In genomic region chr16:25553711-25554436, GRCh38 we compare ENCODE assay signal across 18 cellular contexts.
DNase-seq lines count a peak whose midpoint lies in the region; ATAC-seq and TF ChIP-seq lines count a peak whose summit lies in the region.
"Had no signal": no experiment of that assay in that cellular context is flagged by ENCODE, and none has a peak within 500 bp of the region (broad histone marks: within the 10 kb centered on the region; RNA-seq: fewer than 3 reads in every experiment).

No MANE protein-coding gene starts in this region.

- H3K9ac ChIP-seq in SK-N-SH (no peak overlapping the region), fibroblast of lung (ENCODE audit: insufficient read depth, low read length) (no peak overlapping the region)

- DNase-seq in activated naive CD4-positive, alpha-beta T cell treated with anti-CD3 and anti-CD28 coated beads, Interleukin-2, amount 10 ng/mL, durations not matched to agents 7 days and 5 days = no peak
- no peak for DNase-seq in activated naive CD4-positive, alpha-beta T cell treated with Interleukin-2 at 50 U/mL for 16 hours
- DNase-seq in SK-N-SH (no peak), fibroblast of lung (ENCODE audit: low read depth in 2 of 2) (peak; percentile 1 to 15), progenitor cell of endocrine pancreas (ENCODE audit: low spot score, unreplicated experiment) (no peak), NCI-H2081 treated with DMSO at 0.1 percent for 48 hours (lab: John Stamatoyannopoulos, UW) (no peak), COLO668 (lab: John Stamatoyannopoulos, UW; ENCODE audit: unreplicated experiment) (no peak)
- DNase-seq: activated CD4-positive, alpha-beta memory T cell treated with anti-CD3 and anti-CD28 coated beads for 36 hours; activated gamma-delta T cell treated with Interleukin-2 at 50 U/mL for 16 hours; hypothalamus; NCI-H1436 treated with DMSO at 0.1 percent for 48 hours; NCI-H526 treated with DMSO at 0.1 percent for 48 hours; occipital lobe; testis had no signal

- no peak overlapping the region for H3K4me3 ChIP-seq in SK-N-SH (ENCODE audit: low read depth in 2 of 2, low read length in 1 of 2)
- H3K4me3 ChIP-seq in fibroblast of lung (replicated peaks in 1 of 4; ENCODE audit: control extremely low read depth in 1 of 4, insufficient read depth in 1 of 4, low read depth in 3 of 4, low read length in 4 of 4) = no peak overlapping the region
- H3K4me3 ChIP-seq: lung, testis had no signal

- no peak for TF ChIP-seq EP300 in SK-N-SH (IDR thresholded peaks at IDR 0.05; ENCODE audit: borderline replicate concordance in 1 of 2, low read depth in 1 of 2, low read length in 1 of 2)

- H3K79me2 ChIP-seq in SK-N-SH (ENCODE audit: insufficient read depth) (no peaks in the 10 kb centered on the region), fibroblast of lung (ENCODE audit: control insufficient read depth, insufficient read depth, low read length) (no peaks in the 10 kb centered on the region)

- no peaks in the 10 kb centered on the region for H3K9me3 ChIP-seq in SK-N-SH
- no peaks in the 10 kb centered on the region for H3K9me3 ChIP-seq in fibroblast of lung (ENCODE audit: control insufficient read depth, insufficient read depth, low read depth, low read length)
- H3K9me3 ChIP-seq: testis had no signal

- no peaks in the 10 kb centered on the region for H3K36me3 Mint-ChIP-seq in activated naive CD4-positive, alpha-beta T cell treated with anti-CD3 and anti-CD28 coated beads, Interleukin-2, amount 10 ng/mL, durations not matched to agents 7 days and 5 days
- peaks cover 1% of the 10 kb centered on the region for H3K36me3 Mint-ChIP-seq in progenitor cell of endocrine pancreas (ENCODE audit: insufficient read depth)
- H3K36me3 Mint-ChIP-seq: activated CD4-positive, alpha-beta memory T cell treated with anti-CD3 and anti-CD28 coated beads for 36 hours had no signal

- POLR2A ChIA-PET in SK-N-SH (lab: Yijun Ruan, JAX) = no interaction called here

- H3K4me2 ChIP-seq in SK-N-SH (no peak overlapping the region), fibroblast of lung (ENCODE audit: extremely low read depth, insufficient read depth, low read length) (no peak overlapping the region)

- H3K4me1 ChIP-seq in SK-N-SH (ENCODE audit: control insufficient read depth in 1 of 2, insufficient read depth in 2 of 2, low read depth in 1 of 2, low read length in 1 of 2) (no peaks in the 10 kb centered on the region; a peak in 1 of 4 replicates), fibroblast of lung (ENCODE audit: control insufficient read depth, extremely low read depth, insufficient read depth, low read length) (no peaks in the 10 kb centered on the region)
- H3K4me1 ChIP-seq: testis had no signal

- no peak for ATAC-seq in HG03175 (IDR thresholded peaks at IDR 0.05; ENCODE audit: unreplicated experiment)

- H3K36me3 ChIP-seq in SK-N-SH (replicated peaks in 1 of 2; ENCODE audit: control insufficient read depth in 1 of 2, insufficient read depth in 2 of 2, low read length in 1 of 2) (no peaks in the 10 kb centered on the region), fibroblast of lung (ENCODE audit: control insufficient read depth, insufficient read depth, low read length) (no peaks in the 10 kb centered on the region)

- CTCF ChIA-PET in activated naive CD4-positive, alpha-beta T cell treated with anti-CD3 and anti-CD28 coated beads, Interleukin-2, amount 10 ng/mL, durations not matched to agents 7 days and 5 days (lab: Charles Lee) = no interaction called here
- CTCF ChIA-PET in SK-N-SH (lab: Yijun Ruan, JAX) = no interaction called here

- H2AFZ ChIP-seq in SK-N-SH (ENCODE audit: low read depth) (no peak overlapping the region), fibroblast of lung (ENCODE audit: low read length) (no peak overlapping the region)

- TF ChIP-seq CTCF in SK-N-SH (IDR thresholded peaks at IDR 0.05) (no peak), fibroblast of lung (conservative IDR thresholded peaks at IDR 0.05 in 1 of 2, IDR thresholded peaks at IDR 0.05 in 1 of 2; ENCODE audit: low read depth in 1 of 2, low read length in 2 of 2) (no peak), progenitor cell of endocrine pancreas (IDR thresholded peaks at IDR 0.05; ENCODE audit: unreplicated experiment) (no peak)

- peaks cover 2% of the 10 kb centered on the region for H3K4me1 Mint-ChIP-seq in activated naive CD4-positive, alpha-beta T cell treated with anti-CD3 and anti-CD28 coated beads, Interleukin-2, amount 10 ng/mL, durations not matched to agents 7 days and 5 days
- peaks cover 7% of the 10 kb centered on the region for H3K4me1 Mint-ChIP-seq in progenitor cell of endocrine pancreas (ENCODE audit: low read depth)
- H3K4me1 Mint-ChIP-seq: central memory CD8-positive, alpha-beta T cell had no signal

- H3K9me2 ChIP-seq in SK-N-SH = no peaks in the 10 kb centered on the region

- no peaks in the 10 kb centered on the region for H3F3A ChIP-seq in SK-N-SH (replicated peaks; ENCODE audit: insufficient read depth)

- H3K9me3 Mint-ChIP-seq in activated naive CD4-positive, alpha-beta T cell treated with anti-CD3 and anti-CD28 coated beads, Interleukin-2, amount 10 ng/mL, durations not matched to agents 7 days and 5 days = peaks cover 9% of the 10 kb centered on the region
- peaks cover 20% of the 10 kb centered on the region for H3K9me3 Mint-ChIP-seq in progenitor cell of endocrine pancreas (ENCODE audit: low read depth)

- H3K27me3 Mint-ChIP-seq in activated naive CD4-positive, alpha-beta T cell treated with anti-CD3 and anti-CD28 coated beads, Interleukin-2, amount 10 ng/mL, durations not matched to agents 7 days and 5 days = no peaks in the 10 kb centered on the region
- no peaks in the 10 kb centered on the region for H3K27me3 Mint-ChIP-seq in progenitor cell of endocrine pancreas

- peak overlapping the region; percentile 4 to 36; a peak in 1 of 4 replicates for H3K27ac ChIP-seq in SK-N-SH (ENCODE audit: low read depth in 2 of 2, low read length in 1 of 2)
- H3K27ac ChIP-seq in fibroblast of lung (ENCODE audit: insufficient read depth, low read length) = no peak overlapping the region
- H3K27ac ChIP-seq: RWPE1, testis had no signal

- H4K20me1 ChIP-seq in SK-N-SH (ENCODE audit: insufficient read depth) = no peaks in the 10 kb centered on the region
- no peaks in the 10 kb centered on the region for H4K20me1 ChIP-seq in fibroblast of lung (ENCODE audit: control insufficient read depth, extremely low read depth, insufficient read depth, low read length)

- no peaks in the 10 kb centered on the region for H3K27me3 ChIP-seq in SK-N-SH (ENCODE audit: insufficient read depth)
- H3K27me3 ChIP-seq in fibroblast of lung (ENCODE audit: control insufficient read depth, insufficient read depth, low read length) = no peaks in the 10 kb centered on the region
- H3K27me3 ChIP-seq: testis had no signal

- 38% methylated on average over 4 of the region's 4 CpGs for WGBS in SK-N-SH (ENCODE audit: low lambda C conversion rate)

- H3K4me3 Mint-ChIP-seq in activated naive CD4-positive, alpha-beta T cell treated with anti-CD3 and anti-CD28 coated beads, Interleukin-2, amount 10 ng/mL, durations not matched to agents 7 days and 5 days = no peak overlapping the region
- H3K4me3 Mint-ChIP-seq in progenitor cell of endocrine pancreas (ENCODE audit: low read depth) = no peak overlapping the region
- H3K4me3 Mint-ChIP-seq: activated CD4-positive, alpha-beta memory T cell treated with anti-CD3 and anti-CD28 coated beads for 36 hours; central memory CD8-positive, alpha-beta T cell had no signal

- H3K27ac Mint-ChIP-seq in activated naive CD4-positive, alpha-beta T cell treated with anti-CD3 and anti-CD28 coated beads, Interleukin-2, amount 10 ng/mL, durations not matched to agents 7 days and 5 days = peak overlapping the region; percentile 31
- peak overlapping the region; percentile 16 for H3K27ac Mint-ChIP-seq in progenitor cell of endocrine pancreas
- H3K27ac Mint-ChIP-seq: activated CD4-positive, alpha-beta memory T cell treated with anti-CD3 and anti-CD28 coated beads for 36 hours had no signal

- TF ChIP-seq RAD21 in SK-N-SH (IDR thresholded peaks at IDR 0.05; ENCODE audit: low read length) = no peak

TF ChIP-seq in SK-N-SH, 30 proteins besides CTCF, POLR2A, EP300 and RAD21 (continues in another document):
- TF ChIP-seq EZH2phosphoT487 (IDR thresholded peaks at IDR 0.05; ENCODE audit: borderline replicate concordance, low read depth) = no peak
- TF ChIP-seq FOXM1 (IDR thresholded peaks at IDR 0.05; ENCODE audit: low read depth) = no peak
- no peak for TF ChIP-seq ELF1 (IDR thresholded peaks at IDR 0.05)
- no peak for TF ChIP-seq MXI1 (IDR thresholded peaks at IDR 0.05; ENCODE audit: low read depth, low read length)
- TF ChIP-seq SIN3A (IDR thresholded peaks at IDR 0.05; ENCODE audit: borderline replicate concordance, low read depth, low read length) = no peak
- no peak for TF ChIP-seq PBX3 (IDR thresholded peaks at IDR 0.05)

Comparison
In these comparisons a context has a peak if more than half of its experiments do, and no peak if none do; other contexts are left out.
1. DNase-seq: peak in fibroblast of lung (2 of 2); none in activated naive CD4-positive, alpha-beta T cell treated with anti-CD3 and anti-CD28 coated beads, Interleukin-2, amount 10 ng/mL, durations not matched to agents 7 days and 5 days (single experiment), activated naive CD4-positive, alpha-beta T cell treated with Interleukin-2 at 50 U/mL for 16 hours (single experiment), SK-N-SH (single experiment), progenitor cell of endocrine pancreas (single experiment), NCI-H2081 treated with DMSO at 0.1 percent for 48 hours (single experiment) and COLO668 (single experiment).